26 cellular contexts compared by ENCODE assay signal in the genomic region with DNA sequence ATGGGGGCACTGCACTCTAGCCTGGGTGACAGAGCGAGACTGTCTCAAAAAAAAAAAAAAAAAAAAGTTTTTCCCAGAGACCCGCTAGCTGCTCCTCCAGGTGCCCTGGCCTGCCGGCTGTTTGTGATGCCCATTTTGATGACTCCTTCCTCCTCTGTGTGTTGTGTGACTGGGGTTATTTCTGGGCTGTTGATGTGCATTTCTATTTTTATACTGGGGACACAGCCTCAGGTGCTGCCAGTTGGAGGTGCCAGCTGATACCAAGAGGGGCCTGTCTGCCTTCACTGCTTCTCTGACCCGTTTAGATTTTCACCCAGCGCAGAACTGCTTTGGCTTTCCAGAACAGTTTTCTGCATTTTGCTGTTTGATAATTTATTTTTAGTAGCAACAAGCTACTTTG. TPM values are rescaled to one million over a fixed set of nuclear protein-coding genes. Genes with fewer than 3 reads are reported as not detected.
DNase-seq lines count a peak whose midpoint lies in the region; ATAC-seq and TF ChIP-seq lines count a peak whose summit lies in the region.
"Had no signal": no experiment of that assay in that cellular context is flagged by ENCODE, and none has a peak within 500 bp of the region (broad histone marks: within the 10 kb centered on the region; RNA-seq: fewer than 3 reads in every experiment).

No MANE protein-coding gene starts in this region.

- ATAC-seq in Right ventricle myocardium inferior: peak; percentile 87
- ATAC-seq in naive B cell (ENCODE audit: low read depth in 2 of 2): peak; percentile 82 to 90
- no peak for ATAC-seq in HG02840 (IDR thresholded peaks at IDR 0.05; ENCODE audit: low FRiP score, unreplicated experiment)
- ATAC-seq: PC-3 had no signal

- H3K36me3 Mint-ChIP-seq in naive B cell: no peaks in the 10 kb centered on the region
- H3K36me3 Mint-ChIP-seq in activated naive CD4-positive, alpha-beta T cell treated with anti-CD3 and anti-CD28 coated beads for 36 hours (ENCODE audit: low read depth): peaks cover 5% of the 10 kb centered on the region

- intact Hi-C loops in Right ventricle myocardium inferior (cut with DNase I) (no loop called here), cardiac septum (cut with DNase I) (no loop called here), transverse colon (cut with DNase I; ENCODE audit: low total_unique reads) (no loop called here)
- intact Hi-C loops in activated naive CD4-positive, alpha-beta T cell treated with anti-CD3 and anti-CD28 coated beads for 36 hours (cut with micrococcal nuclease): no loop called here

- H3K4me1 ChIP-seq in cardiac muscle cell (ENCODE audit: low read depth) (peaks cover 16% of the 10 kb centered on the region), transverse colon (peaks cover 1 to 12% (median 4%) of the 10 kb centered on the region in 4 donors)
- H3K4me1 ChIP-seq: breast epithelium had no signal

- DNase-seq in Right ventricle myocardium inferior (ENCODE audit: missing footprints) (no peak), cardiac septum (ENCODE audit: low spot score) (no peak), cardiac muscle cell (ENCODE audit: low read depth in 1 of 2, low spot score in 1 of 2) (peak in 1 of 2 donors; percentile 34), naive B cell (no peak), transverse colon (no peak), AG08396 (ENCODE audit: low spot score) (no peak)
- no peak for DNase-seq in activated naive CD4-positive, alpha-beta T cell treated with anti-CD3 and anti-CD28 coated beads for 36 hours
- DNase-seq: activated CD4-positive, alpha-beta T cell treated with anti-CD3 and anti-CD28 coated beads, Interleukin-2, amount 10 ng/mL, durations not matched to agents 24 days and 14 days; activated CD8-positive, alpha-beta memory T cell treated with anti-CD3 and anti-CD28 coated beads, Interleukin-2, amount 50 U/mL, for 4 hours; activated gamma-delta T cell; adrenal gland; dermis blood vessel endothelial cell; DMS79; NCI-H1105; NCI-H2029 treated with DMSO at 0.1 percent for 48 hours; NCI-H345; NCI-H774; PC-3; stimulated activated CD4-positive, alpha-beta T cell treated with anti-CD3 and anti-CD28 coated beads, Interleukin-4, amount 100 ng/mL, for 24 hours; upper lobe of left lung had no signal

- H3K27me3 ChIP-seq in cardiac muscle cell (no peaks in the 10 kb centered on the region), transverse colon (no peaks in the 10 kb centered on the region)
- H3K27me3 ChIP-seq: adrenal gland, breast epithelium, neutrophil, upper lobe of left lung had no signal

- WGBS in transverse colon (ENCODE audit: low coverage in 1 of 2), 2 donors: 75 to 86% methylated on average over 2 to 5 of the region's 5 CpGs

- TF ChIP-seq POLR2A in transverse colon (IDR thresholded peaks at IDR 0.05): no peak

- CTCF ChIA-PET in activated naive CD4-positive, alpha-beta T cell treated with anti-CD3 and anti-CD28 coated beads for 36 hours (lab: Charles Lee): interaction anchor here (0.6 to 5.7 kb wide), 4 partner anchors 9 to 77 kb away, joined by 3 to 39 read pairs (median 10); a partner anchor contains a TSS

- TF ChIP-seq CTCF in cardiac muscle cell (IDR thresholded peaks at IDR 0.05; ENCODE audit: low read depth, low read length) (no peak), transverse colon (IDR thresholded peaks at IDR 0.05) (no peak)

- H3K9me3 Mint-ChIP-seq in naive B cell: no peaks in the 10 kb centered on the region
- H3K9me3 Mint-ChIP-seq in activated naive CD4-positive, alpha-beta T cell treated with anti-CD3 and anti-CD28 coated beads for 36 hours: no peaks in the 10 kb centered on the region
- H3K9me3 Mint-ChIP-seq: activated CD4-positive, alpha-beta T cell treated with anti-CD3 and anti-CD28 coated beads, Interleukin-2, amount 10 ng/mL, durations not matched to agents 24 days and 14 days; stimulated activated naive CD8-positive, alpha-beta T cell treated with anti-CD3 and anti-CD28 coated beads, Interleukin-15, Interleukin-2, amounts not matched to agents 100 ng/mL and 50 ng/mL, for 24 hours; T-helper 1 cell treated with Interleukin-12 subunit alpha and Interleukin-12 subunit beta and Interleukin-4 antibody, amounts not matched to agents 30 μg/mL and 1 μg/mL, for 36 hours had no signal

- no peaks in the 10 kb centered on the region for H3K27me3 Mint-ChIP-seq in naive B cell
- H3K27me3 Mint-ChIP-seq in activated naive CD4-positive, alpha-beta T cell treated with anti-CD3 and anti-CD28 coated beads for 36 hours (ENCODE audit: low read depth): no peaks in the 10 kb centered on the region
- H3K27me3 Mint-ChIP-seq: activated CD4-positive, alpha-beta T cell treated with anti-CD3 and anti-CD28 coated beads, Interleukin-2, amount 10 ng/mL, durations not matched to agents 24 days and 14 days; stimulated activated naive CD8-positive, alpha-beta T cell treated with anti-CD3 and anti-CD28 coated beads, Interleukin-15, Interleukin-2, amounts not matched to agents 100 ng/mL and 50 ng/mL, for 24 hours had no signal

- H3K36me3 ChIP-seq in cardiac muscle cell (no peaks in the 10 kb centered on the region), transverse colon (peaks cover 0 to 16% (median 6%) of the 10 kb centered on the region in 4 donors)
- H3K36me3 ChIP-seq: breast epithelium had no signal

- no peak overlapping the region for H3K4me3 ChIP-seq in cardiac muscle cell
- no peak overlapping the region for H3K4me3 ChIP-seq in transverse colon
- H3K4me3 ChIP-seq: adrenal gland, breast epithelium, upper lobe of left lung had no signal

- in situ Hi-C loops in transverse colon (cut with MboI; ENCODE audit: low pct_ligation_motif_present in 1 of 4, low pct_unique_long_range_greater_than_20kb in 1 of 4, low sequenced_read_pairs in 3 of 4): loop anchor here in 1 of 4 donors (10.0 kb wide), 1 partner anchor 73 kb away; no protein-coding TSS in a partner anchor

- TF ChIP-seq EP300 in transverse colon (IDR thresholded peaks at IDR 0.05; ENCODE audit: low read depth): no peak

- peak overlapping the region in 6 of 8 donors; percentile 5 to 73 (median 56) for H3K4me3 Mint-ChIP-seq in naive B cell
- H3K4me3 Mint-ChIP-seq in activated naive CD4-positive, alpha-beta T cell treated with anti-CD3 and anti-CD28 coated beads for 36 hours: no peak overlapping the region
- H3K4me3 Mint-ChIP-seq: activated CD4-positive, alpha-beta T cell treated with anti-CD3 and anti-CD28 coated beads, Interleukin-2, amount 10 ng/mL, durations not matched to agents 24 days and 14 days; stimulated activated naive CD8-positive, alpha-beta T cell treated with anti-CD3 and anti-CD28 coated beads, Interleukin-15, Interleukin-2, amounts not matched to agents 100 ng/mL and 50 ng/mL, for 24 hours; T-helper 1 cell treated with Interleukin-12 subunit alpha and Interleukin-12 subunit beta and Interleukin-4 antibody, amounts not matched to agents 30 μg/mL and 1 μg/mL, for 36 hours had no signal

- H3K4me1 Mint-ChIP-seq in naive B cell: peaks cover 24 to 46% (median 44%) of the 10 kb centered on the region in 3 donors
- peaks cover under 1% of the 10 kb centered on the region for H3K4me1 Mint-ChIP-seq in activated naive CD4-positive, alpha-beta T cell treated with anti-CD3 and anti-CD28 coated beads for 36 hours (ENCODE audit: low read depth)

- H3K9me3 ChIP-seq in cardiac muscle cell (ENCODE audit: low read depth) (no peaks in the 10 kb centered on the region), transverse colon (no peaks in the 10 kb centered on the region)
- H3K9me3 ChIP-seq: adrenal gland, breast epithelium, neutrophil, upper lobe of left lung had no signal

- peak overlapping the region in 5 of 6 donors; percentile 28 to 89 (median 79) for H3K27ac Mint-ChIP-seq in naive B cell
- no peak overlapping the region for H3K27ac Mint-ChIP-seq in activated naive CD4-positive, alpha-beta T cell treated with anti-CD3 and anti-CD28 coated beads for 36 hours
- H3K27ac Mint-ChIP-seq: activated CD4-positive, alpha-beta T cell treated with anti-CD3 and anti-CD28 coated beads, Interleukin-2, amount 10 ng/mL, durations not matched to agents 24 days and 14 days; stimulated activated naive CD8-positive, alpha-beta T cell treated with anti-CD3 and anti-CD28 coated beads, Interleukin-15, Interleukin-2, amounts not matched to agents 100 ng/mL and 50 ng/mL, for 24 hours; T-helper 1 cell treated with Interleukin-12 subunit alpha and Interleukin-12 subunit beta and Interleukin-4 antibody, amounts not matched to agents 30 μg/mL and 1 μg/mL, for 36 hours had no signal

- H3K27ac ChIP-seq in cardiac muscle cell (peak overlapping the region; percentile 56), transverse colon (peak overlapping the region in 3 of 4 donors; percentile 0 to 46 (median 13))
- H3K27ac ChIP-seq: 22Rv1, breast epithelium, neutrophil, upper lobe of left lung had no signal

RNA-seq across cellular contexts. Expression of a gene that starts 6.6 kb away (rescaled TPM):
- total RNA-seq in Right ventricle myocardium inferior (43.8 TPM), cardiac septum (46.7 TPM), cardiac muscle cell (18.0 and 19.8 TPM in 2 replicates), transverse colon (10 to 100 TPM in 3 of 4 donors, 1 to 10 TPM in 1; 9.6 to 18.2 (median 15.0) TPM)
- polyA plus RNA-seq in cardiac muscle cell (17.1 and 17.5 TPM in 2 replicates), naive B cell (ENCODE audit: low read depth in 6 of 6) (1 to 10 TPM in 5 of 6 donors, not detected in 1; 4.3 to 9.8 (median 5.8) TPM)
- total RNA-seq in activated naive CD4-positive, alpha-beta T cell treated with anti-CD3 and anti-CD28 coated beads for 36 hours: 1 to 10 TPM; 4.2 to 5.4 TPM

RNA-seq across cellular contexts. Expression of a gene that starts 12.5 kb away (rescaled TPM):
- 33.7 TPM for total RNA-seq in Right ventricle myocardium inferior
- total RNA-seq in cardiac septum: 42.4 TPM
- 13.5 and 14.3 TPM in 2 replicates for total RNA-seq in cardiac muscle cell
- 11.5 and 17.1 TPM in 2 replicates for polyA plus RNA-seq in cardiac muscle cell
- polyA plus RNA-seq in naive B cell (ENCODE audit: low read depth in 6 of 6): 10 to 100 TPM in 5 of 6 donors, 1 to 10 TPM in 1; 6.5 to 16.4 (median 13.5) TPM
- 100 to 1,000 TPM in 1 of 4 donors, 10 to 100 TPM in 3; 20.6 to 145 (median 31.4) TPM for total RNA-seq in transverse colon
- 10 to 100 TPM; 79.4 to 83.4 TPM for total RNA-seq in activated naive CD4-positive, alpha-beta T cell treated with anti-CD3 and anti-CD28 coated beads for 36 hours

RNA-seq across cellular contexts. Expression of a gene that starts 15.9 kb away (rescaled TPM):
- total RNA-seq in Right ventricle myocardium inferior (0.41 TPM), cardiac septum (not detected), cardiac muscle cell (0.60 and 2.8 TPM in 2 replicates), transverse colon (10 to 100 TPM; 61.3 to 87.5 (median 77.2) TPM)
- polyA plus RNA-seq in cardiac muscle cell (1.8 and 3.1 TPM in 2 replicates), naive B cell (ENCODE audit: low read depth in 6 of 6) (1 to 10 TPM in 2 of 6 donors, under 1 TPM in 3, not detected in 1; 0.32 to 2.8 (median 0.87) TPM)
- total RNA-seq in activated naive CD4-positive, alpha-beta T cell treated with anti-CD3 and anti-CD28 coated beads for 36 hours: under 1 TPM; 0.21 to 0.35 TPM

RNA-seq across cellular contexts. Expression of a gene that starts 58.9 kb away (rescaled TPM):
- total RNA-seq in Right ventricle myocardium inferior (12.4 TPM), cardiac septum (14.5 TPM), cardiac muscle cell (12.8 and 24.3 TPM in 2 replicates), transverse colon (10 to 100 TPM in 3 of 4 donors, 1 to 10 TPM in 1; 7.8 to 49.0 (median 15.3) TPM)
- polyA plus RNA-seq in cardiac muscle cell (18.4 and 24.4 TPM in 2 replicates), naive B cell (ENCODE audit: low read depth in 6 of 6) (10 to 100 TPM; 14.0 to 26.1 (median 17.7) TPM)
- total RNA-seq in activated naive CD4-positive, alpha-beta T cell treated with anti-CD3 and anti-CD28 coated beads for 36 hours: 10 to 100 TPM; 23.0 to 26.4 TPM

RNA-seq across cellular contexts. Expression of a gene that starts 59.0 kb away (rescaled TPM):
- total RNA-seq in Right ventricle myocardium inferior: 28.9 TPM
- total RNA-seq in cardiac septum: 24.2 TPM
- total RNA-seq in cardiac muscle cell: 106 and 110 TPM in 2 replicates
- 55.8 and 56.6 TPM in 2 replicates for polyA plus RNA-seq in cardiac muscle cell
- 10 to 100 TPM; 14.8 to 34.8 (median 23.1) TPM for polyA plus RNA-seq in naive B cell (ENCODE audit: low read depth in 6 of 6)
- total RNA-seq in transverse colon: 100 to 1,000 TPM in 1 of 4 donors, 10 to 100 TPM in 3; 20.6 to 115 (median 38.5) TPM
- total RNA-seq in activated naive CD4-positive, alpha-beta T cell treated with anti-CD3 and anti-CD28 coated beads for 36 hours: 10 to 100 TPM; 51.6 to 52.4 TPM

Comparison
In these comparisons a context has a peak if more than half of its experiments do, and no peak if none do; other contexts are left out.
1. RNA of a gene that starts 15.9 kb away (total RNA-seq): 61.3 to 87.5 TPM in transverse colon; 0.60 to 2.8 TPM in cardiac muscle cell, 0.41 TPM in Right ventricle myocardium inferior (single experiment), 0.21 to 0.35 TPM in activated naive CD4-positive, alpha-beta T cell treated with anti-CD3 and anti-CD28 coated beads for 36 hours and not detected in cardiac septum (single experiment); every median in the first group is over 10 times any median in the second.